In genomic region chr5:78555870-78556269, GRCh38 we compare ENCODE assay signal across 23 cellular contexts.
"Had no signal": no experiment of that assay in that cellular context is flagged by ENCODE, and none has a peak within 500 bp of the region (broad histone marks: within the 10 kb centered on the region; RNA-seq: fewer than 3 reads in every experiment).

No MANE protein-coding gene starts in this region.

- H3K36me3 Mint-ChIP-seq: activated naive CD4-positive, alpha-beta T cell treated with anti-CD3 and anti-CD28 coated beads, Interleukin-2, amount 10 ng/mL, durations not matched to agents 7 days and 5 days; immature natural killer cell; natural killer cell had no signal

- H3K4me3 Mint-ChIP-seq: activated naive CD4-positive, alpha-beta T cell treated with anti-CD3 and anti-CD28 coated beads, Interleukin-2, amount 10 ng/mL, durations not matched to agents 7 days and 5 days; activated naive CD8-positive, alpha-beta T cell treated with anti-CD3 and anti-CD28 coated beads, Interleukin-2, amount 50 U/mL, for 24 hours; immature natural killer cell; natural killer cell had no signal

- H3K4me3 ChIP-seq: breast epithelium, esophagus squamous epithelium, smooth muscle cell, stomach, upper lobe of right lung had no signal

- H3K4me1 ChIP-seq: breast epithelium, parathyroid adenoma, stomach had no signal

- H3K9me3 ChIP-seq: breast epithelium, esophagus squamous epithelium, neutrophil, stomach, upper lobe of right lung had no signal

- H3K9me3 Mint-ChIP-seq: activated naive CD4-positive, alpha-beta T cell treated with anti-CD3 and anti-CD28 coated beads, Interleukin-2, amount 10 ng/mL, durations not matched to agents 7 days and 5 days; activated naive CD8-positive, alpha-beta T cell treated with anti-CD3 and anti-CD28 coated beads, Interleukin-2, amount 50 U/mL, for 24 hours; immature natural killer cell; natural killer cell had no signal

- H3K4me2 ChIP-seq: smooth muscle cell had no signal

- ATAC-seq: activated naive CD8-positive, alpha-beta T cell treated with anti-CD3 and anti-CD28 coated beads, Interleukin-2, amount 50 U/mL, for 24 hours; natural killer cell; sciatic nerve; upper lobe of right lung had no signal

- H3K27ac Mint-ChIP-seq: activated naive CD4-positive, alpha-beta T cell treated with anti-CD3 and anti-CD28 coated beads, Interleukin-2, amount 10 ng/mL, durations not matched to agents 7 days and 5 days; immature natural killer cell; natural killer cell had no signal

- H2AFZ ChIP-seq: parathyroid adenoma had no signal

- H3K36me3 ChIP-seq: breast epithelium, esophagus squamous epithelium, neutrophil, stomach, upper lobe of right lung had no signal

- H3K27ac ChIP-seq: breast epithelium, esophagus squamous epithelium, neutrophil, parathyroid adenoma, stomach, upper lobe of right lung, VCaP had no signal

- DNase-seq: activated CD4-positive, alpha-beta T cell treated with anti-CD3 and anti-CD28 coated beads for 1 hour; activated CD8-positive, alpha-beta memory T cell treated with anti-CD3 and anti-CD28 coated beads for 24 hours; activated CD8-positive, alpha-beta memory T cell treated with anti-CD3 and anti-CD28 coated beads, Interleukin-2, amount 50 U/mL, for 48 hours; activated effector memory CD4-positive, alpha-beta T cell treated with Interleukin-2 at 50 U/mL for 16 hours; activated naive CD4-positive, alpha-beta T cell treated with anti-CD3 and anti-CD28 coated beads, Interleukin-2, amount 10 ng/mL, durations not matched to agents 7 days and 5 days; activated naive CD8-positive, alpha-beta T cell treated with anti-CD3 and anti-CD28 coated beads, Interleukin-2, amount 50 U/mL, for 24 hours; activated T-cell treated with anti-CD3 and anti-CD28 coated beads, Interleukin-2, amount 50 U/mL, for 48 hours; aorta; cerebellar nuclear complex; effector memory CD4-positive, alpha-beta T cell; esophagus squamous epithelium; immature natural killer cell; natural killer cell; stimulated activated CD4-positive, alpha-beta T cell treated with anti-CD3 and anti-CD28 coated beads, Interleukin-4, amount 100 ng/mL, for 1 hour; stomach; T-helper 2 cell; upper lobe of right lung had no signal

- H3K9ac ChIP-seq: parathyroid adenoma had no signal

- H3K27me3 ChIP-seq: breast epithelium, esophagus squamous epithelium, neutrophil, stomach, upper lobe of right lung had no signal
